ENCODE assay signal across 7 cellular contexts in the genomic region with DNA sequence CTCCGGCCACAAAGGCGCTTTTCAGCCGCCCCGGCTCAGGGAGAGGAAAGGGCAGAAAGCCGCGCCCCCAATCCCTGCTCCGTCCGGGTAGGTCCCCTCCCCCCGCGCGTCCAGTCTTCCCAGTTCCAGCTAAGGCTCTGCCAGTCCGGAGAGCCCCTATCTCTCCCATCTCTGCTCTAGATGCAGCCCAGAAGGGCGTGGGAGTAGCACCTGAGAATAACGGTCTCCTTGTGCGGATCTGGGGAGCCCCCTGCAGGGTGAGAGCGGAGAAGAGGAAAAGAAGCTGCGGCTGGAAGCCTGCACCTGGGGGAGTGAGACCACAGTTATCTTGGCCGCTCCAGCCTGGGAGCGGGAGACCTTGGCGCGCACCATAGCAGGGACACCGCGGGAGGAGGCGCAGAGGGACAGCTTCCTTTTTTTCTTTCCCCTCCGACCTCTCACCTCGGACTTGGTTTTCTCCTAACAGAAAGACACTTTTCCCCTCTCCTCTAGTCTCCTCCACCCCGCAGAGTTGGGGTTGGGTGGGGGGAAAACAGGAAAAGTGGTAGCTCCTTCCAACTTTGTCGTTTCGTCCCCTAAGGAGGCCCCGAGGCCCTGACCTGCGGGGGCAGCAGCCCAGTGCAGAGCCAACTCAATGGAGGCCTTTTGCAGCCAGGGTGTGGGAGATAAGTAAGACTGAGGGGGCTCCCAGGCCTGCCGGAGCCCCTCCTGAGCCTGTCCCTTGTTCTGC. TPM values are rescaled to one million over a fixed set of nuclear protein-coding genes. Genes with fewer than 3 reads are reported as not detected.
DNase-seq lines count a peak whose midpoint lies in the region; ATAC-seq and TF ChIP-seq lines count a peak whose summit lies in the region.

No MANE protein-coding gene starts in this region.

- peak; percentile 59 for TF ChIP-seq CTCF in fibroblast of villous mesenchyme (IDR thresholded peaks at IDR 0.05; ENCODE audit: insufficient read depth, low read depth, low read length)

- no peaks in the 10 kb centered on the region for H3K9me3 Mint-ChIP-seq in activated T-cell treated with anti-CD3 and anti-CD28 coated beads, Interleukin-2, amount 50 U/mL, for 4 hours

- peak; percentile 35 to 41 for ATAC-seq in activated T-cell treated with anti-CD3 and anti-CD28 coated beads, Interleukin-2, amount 50 U/mL, for 4 hours
- ATAC-seq in GM18907 (IDR thresholded peaks at IDR 0.05; ENCODE audit: unreplicated experiment), result no peak

- DNase-seq in GM19238 (ENCODE audit: insufficient read length, low spot score) (peak; percentile 80), NCI-H82 (lab: John Stamatoyannopoulos, UW) (peak; percentile 84), fibroblast of villous mesenchyme (ENCODE audit: low read depth) (peak; percentile 43), pons (ENCODE audit: low spot score) (peak; percentile 40), DMS79 treated with DMSO at 0.1 percent for 48 hours (lab: John Stamatoyannopoulos, UW) (no peak)
- peak; percentile 62 for DNase-seq in activated T-cell treated with anti-CD3 and anti-CD28 coated beads, Interleukin-2, amount 50 U/mL, for 4 hours

- peaks cover 56% of the 10 kb centered on the region for H3K4me1 Mint-ChIP-seq in activated T-cell treated with anti-CD3 and anti-CD28 coated beads, Interleukin-2, amount 50 U/mL, for 4 hours (ENCODE audit: low read depth)

- no peaks in the 10 kb centered on the region for H3K36me3 Mint-ChIP-seq in activated T-cell treated with anti-CD3 and anti-CD28 coated beads, Interleukin-2, amount 50 U/mL, for 4 hours (ENCODE audit: insufficient read depth)

- no peak overlapping the region for H3K4me3 Mint-ChIP-seq in activated T-cell treated with anti-CD3 and anti-CD28 coated beads, Interleukin-2, amount 50 U/mL, for 4 hours

- H3K4me3 ChIP-seq in fibroblast of villous mesenchyme (ENCODE audit: low read depth, low read length), result peak overlapping the region; percentile 41

- H3K27me3 Mint-ChIP-seq in activated T-cell treated with anti-CD3 and anti-CD28 coated beads, Interleukin-2, amount 50 U/mL, for 4 hours (ENCODE audit: low read depth), result peaks cover 62% of the 10 kb centered on the region

RNA-seq across cellular contexts. Expression of a gene that starts 2.4 kb away (rescaled TPM):
- total RNA-seq in activated T-cell treated with anti-CD3 and anti-CD28 coated beads, Interleukin-2, amount 50 U/mL, for 4 hours, result under 1 TPM in 1 of 3 donors, not detected in 2; 0.11 TPM
- total RNA-seq in fibroblast of villous mesenchyme, result not detected in 2 replicates

RNA-seq across cellular contexts. Expression of a gene that starts 18.4 kb away (rescaled TPM):
- 10 to 100 TPM; 27.5 to 35.5 (median 28.8) TPM for total RNA-seq in activated T-cell treated with anti-CD3 and anti-CD28 coated beads, Interleukin-2, amount 50 U/mL, for 4 hours
- 47.9 and 71.2 TPM in 2 replicates for total RNA-seq in fibroblast of villous mesenchyme

RNA-seq across cellular contexts. Expression of a gene that starts 22.5 kb away (rescaled TPM):
- 1 to 10 TPM; 4.5 to 5.2 (median 4.5) TPM for total RNA-seq in activated T-cell treated with anti-CD3 and anti-CD28 coated beads, Interleukin-2, amount 50 U/mL, for 4 hours
- 0.64 and 0.86 TPM in 2 replicates for total RNA-seq in fibroblast of villous mesenchyme

RNA-seq across cellular contexts. Expression of a gene that starts 31.7 kb away (rescaled TPM):
- 100 to 1,000 TPM; 102 to 106 (median 105) TPM for total RNA-seq in activated T-cell treated with anti-CD3 and anti-CD28 coated beads, Interleukin-2, amount 50 U/mL, for 4 hours
- total RNA-seq in fibroblast of villous mesenchyme, result 32.2 and 37.1 TPM in 2 replicates

RNA-seq across cellular contexts. Expression of a gene that starts 38.9 kb away (rescaled TPM):
- total RNA-seq in activated T-cell treated with anti-CD3 and anti-CD28 coated beads, Interleukin-2, amount 50 U/mL, for 4 hours, result 1,000 to 10,000 TPM; 2,095 to 2,519 (median 2,182) TPM
- 1,457 and 1,471 TPM in 2 replicates for total RNA-seq in fibroblast of villous mesenchyme
